ENCODE assay signal across 12 cellular contexts in the genomic region with DNA sequence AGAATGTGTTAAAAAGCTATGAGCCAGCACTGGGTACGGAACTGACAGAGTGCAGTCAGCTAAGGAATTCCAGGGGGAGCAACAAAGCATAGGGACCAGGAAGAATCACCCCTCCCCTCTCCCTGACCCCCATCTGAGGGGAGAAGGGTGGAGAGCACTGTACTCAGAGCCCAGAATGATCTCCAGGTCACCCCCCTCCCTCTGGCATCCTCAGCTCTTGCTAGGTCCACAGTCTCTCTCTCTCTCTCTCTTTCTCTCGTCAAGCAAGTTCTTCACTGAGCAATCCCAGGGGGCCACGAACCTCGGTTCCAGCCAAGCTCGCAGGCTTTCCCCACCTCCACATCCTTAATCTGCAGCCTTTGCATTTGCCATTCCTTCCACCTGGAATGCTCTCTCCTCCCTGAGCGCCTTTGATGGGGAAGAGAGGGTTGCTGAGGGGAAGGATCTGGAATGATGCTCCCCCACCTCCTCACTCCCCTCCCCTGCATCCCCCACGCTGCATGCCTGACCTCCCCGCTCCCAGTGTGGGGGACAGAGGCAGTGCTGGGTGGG. TPM values are rescaled to one million over a fixed set of nuclear protein-coding genes. Genes with fewer than 3 reads are reported as not detected.
DNase-seq lines count a peak whose midpoint lies in the region; ATAC-seq, FAIRE-seq and TF ChIP-seq lines count a peak whose summit lies in the region.
"Had no signal": no experiment of that assay in that cellular context is flagged by ENCODE, and none has a peak within 500 bp of the region (broad histone marks: within the 10 kb centered on the region; RNA-seq: fewer than 3 reads in every experiment).

No MANE protein-coding gene starts in this region.

- H2AFZ ChIP-seq in keratinocyte (ENCODE audit: control insufficient read depth, low read length) = no peak overlapping the region

- H3K27me3 ChIP-seq in right atrium auricular region (no peaks in the 10 kb centered on the region), keratinocyte (ENCODE audit: control insufficient read depth, extremely low read depth, insufficient read depth, low read length) (no peaks in the 10 kb centered on the region), aorta (ENCODE audit: control insufficient read depth in 1 of 2, insufficient read depth in 2 of 2, low read length in 1 of 2) (no peaks in the 10 kb centered on the region)

- H3K4me2 ChIP-seq in keratinocyte (ENCODE audit: control insufficient read depth, extremely low read depth, insufficient read depth, low read depth, low read length) = no peak overlapping the region
- H3K4me2 ChIP-seq: KMS-11 had no signal

- H3K36me3 ChIP-seq in right atrium auricular region (no peaks in the 10 kb centered on the region), keratinocyte (ENCODE audit: control insufficient read depth in 2 of 2, extremely low read depth in 1 of 2, insufficient read depth in 2 of 2, low read length in 2 of 2) (no peaks in the 10 kb centered on the region), aorta (ENCODE audit: control insufficient read depth in 1 of 2, insufficient read depth in 2 of 2, low read length in 1 of 2) (no peaks in the 10 kb centered on the region)

- H4K20me1 ChIP-seq in keratinocyte (ENCODE audit: control insufficient read depth, extremely low read depth, insufficient read depth, low read length) = no peaks in the 10 kb centered on the region

- no peaks in the 10 kb centered on the region for H3K9me1 ChIP-seq in keratinocyte (ENCODE audit: control insufficient read depth, extremely low read depth, insufficient read depth, low read length)

- H3K4me3 ChIP-seq in right atrium auricular region (peak overlapping the region in 1 of 2 donors; percentile 21), keratinocyte (ENCODE audit: control insufficient read depth in 2 of 3, extremely low read depth in 1 of 3, insufficient read depth in 2 of 3, low read depth in 1 of 3, low read length in 3 of 3) (no peak overlapping the region), aorta (ENCODE audit: low read length in 2 of 2) (no peak overlapping the region)
- H3K4me3 ChIP-seq: psoas muscle had no signal

- H3K27ac ChIP-seq in right atrium auricular region (no peak overlapping the region), caudate nucleus (ENCODE audit: low read depth, low read length) (peak overlapping the region; percentile 67), keratinocyte (ENCODE audit: control insufficient read depth, insufficient read depth, low read length) (no peak overlapping the region), aorta (ENCODE audit: low read depth in 1 of 2, low read length in 2 of 2) (no peak overlapping the region)
- H3K27ac ChIP-seq: KMS-11, psoas muscle had no signal

- TF ChIP-seq CTCF in right atrium auricular region (IDR thresholded peaks at IDR 0.05) (no peak), keratinocyte (optimal IDR thresholded peaks at IDR 0.05 in 1 of 3, IDR thresholded peaks at IDR 0.05 in 1 of 3, conservative IDR thresholded peaks at IDR 0.05 in 1 of 3; ENCODE audit: extremely low read depth in 1 of 3, insufficient read depth in 2 of 3, low read length in 3 of 3) (peak in 2 of 3 experiments; percentile 17 to 26)

- FAIRE-seq in keratinocyte (lab: Jason Lieb, UNC) = no peak
- FAIRE-seq: TTC549 had no signal

- no peak for DNase-seq in Right ventricle myocardium superior
- no peak for DNase-seq in right atrium auricular region (ENCODE audit: low spot score)
- peak in 8 of 61 donors; percentile 13 to 48 (median 21) for DNase-seq in caudate nucleus (lab: John Stamatoyannopoulos, UW)
- no peak for DNase-seq in keratinocyte (ENCODE audit: low read depth, low spot score)
- peak; percentile 53 to 74 for DNase-seq in aorta
- no peak for DNase-seq in NCI-H2196 treated with DMSO at 0.1 percent for 48 hours (lab: John Stamatoyannopoulos, UW; ENCODE audit: unreplicated experiment)
- DNase-seq in NCI-H2081 treated with DMSO at 0.1 percent for 48 hours (lab: John Stamatoyannopoulos, UW) = no peak
- DNase-seq in SHP77 treated with DMSO at 0.1 percent for 48 hours (lab: John Stamatoyannopoulos, UW) = no peak
- DNase-seq: dermis blood vessel endothelial cell had no signal

- dilution Hi-C loops in keratinocyte (cut with MboI; ENCODE audit: extremely low pct_ligation_motif_present, low sequenced_read_pairs) = no loop called here

- H3K4me1 ChIP-seq in right atrium auricular region (peaks cover 0 to 17% of the 10 kb centered on the region in 2 donors), keratinocyte (ENCODE audit: control insufficient read depth, extremely low read depth, insufficient read depth, low read length) (peaks cover 3% of the 10 kb centered on the region), aorta (ENCODE audit: control insufficient read depth in 1 of 2, insufficient read depth in 2 of 2, low read length in 2 of 2) (peaks cover 0 to 3% of the 10 kb centered on the region in 2 donors)

- no peak overlapping the region for H3K9ac ChIP-seq in keratinocyte (ENCODE audit: control insufficient read depth, extremely low read depth, insufficient read depth, low read length)
- H3K9ac ChIP-seq: KMS-11 had no signal

- 4 to 7% methylated on average over 8 of the region's 8 CpGs for WGBS in aorta, 2 donors

- H3K79me2 ChIP-seq in keratinocyte (ENCODE audit: control insufficient read depth, insufficient read depth, low read length) = no peaks in the 10 kb centered on the region

- ATAC-seq in Right ventricle myocardium superior (ENCODE audit: poor library complexity) = peak; percentile 22
- peak; percentile 40 for ATAC-seq in aorta (ENCODE audit: low FRiP score)
- ATAC-seq: psoas muscle had no signal

- H3K9me3 ChIP-seq in right atrium auricular region (no peaks in the 10 kb centered on the region), keratinocyte (ENCODE audit: control insufficient read depth, low read depth, low read length) (no peaks in the 10 kb centered on the region), aorta (ENCODE audit: control insufficient read depth, low read length) (no peaks in the 10 kb centered on the region)
- H3K9me3 ChIP-seq: psoas muscle had no signal

- intact Hi-C loops in Right ventricle myocardium superior (cut with DNase I) = no loop called here
- intact Hi-C loops in aorta (cut with DNase I) = loop anchor here in 1 of 2 donors (10.0 kb wide), 1 partner anchor 108 kb away; a partner anchor contains a TSS

RNA-seq across cellular contexts. Expression of a gene that starts 6.7 kb away (rescaled TPM):
- total RNA-seq in Right ventricle myocardium superior = 49.3 TPM
- total RNA-seq in right atrium auricular region = 10 to 100 TPM; 20.7 to 49.0 TPM
- 31.3 to 53.8 TPM (median 42.9 TPM) in 3 replicates for polyA plus RNA-seq in keratinocyte
- 43.3 TPM for polyA plus RNA-seq in keratinocyte (2011; ENCODE audit: low read depth)
- polyA plus RNA-seq in keratinocyte (2011; cell fraction: cytosol; rRNA removed) = 52.9 and 67.2 TPM in 2 replicates
- polyA plus RNA-seq in keratinocyte (2011; cell fraction: nucleus; rRNA removed) = 50.6 and 59.2 TPM in 2 replicates
- polyA plus RNA-seq in keratinocyte (2012; ENCODE audit: low replicate concordance) = 49.9 and 65.8 TPM in 2 replicates
- 53.1 to 145 TPM (median 57.9 TPM) in 3 replicates for polyA minus RNA-seq in keratinocyte
- polyA minus RNA-seq in keratinocyte (2011; cell fraction: cytosol; rRNA and poly(A)+ RNA removed) = 49.5 TPM
- 25.2 and 42.4 TPM in 2 replicates for polyA minus RNA-seq in keratinocyte (2011; cell fraction: nucleus; rRNA and poly(A)+ RNA removed)
- total RNA-seq in aorta = 100 to 1,000 TPM; 155 to 164 TPM
- polyA plus RNA-seq in aorta = 10 to 100 TPM; 27.2 to 47.4 TPM

Comparison
In these comparisons a context has a peak if more than half of its experiments do, and no peak if none do; other contexts are left out.
1. DNase-seq: peak in aorta (2 of 2); none in Right ventricle myocardium superior (single experiment), right atrium auricular region (single experiment), keratinocyte (single experiment), NCI-H2196 treated with DMSO at 0.1 percent for 48 hours (single experiment), NCI-H2081 treated with DMSO at 0.1 percent for 48 hours (single experiment) and SHP77 treated with DMSO at 0.1 percent for 48 hours (single experiment).
2. CTCF ChIP-seq: peak in keratinocyte (2 of 3); none in right atrium auricular region (0 of 2).